ENCODE assay signal across 1 cellular context in the genomic region with DNA sequence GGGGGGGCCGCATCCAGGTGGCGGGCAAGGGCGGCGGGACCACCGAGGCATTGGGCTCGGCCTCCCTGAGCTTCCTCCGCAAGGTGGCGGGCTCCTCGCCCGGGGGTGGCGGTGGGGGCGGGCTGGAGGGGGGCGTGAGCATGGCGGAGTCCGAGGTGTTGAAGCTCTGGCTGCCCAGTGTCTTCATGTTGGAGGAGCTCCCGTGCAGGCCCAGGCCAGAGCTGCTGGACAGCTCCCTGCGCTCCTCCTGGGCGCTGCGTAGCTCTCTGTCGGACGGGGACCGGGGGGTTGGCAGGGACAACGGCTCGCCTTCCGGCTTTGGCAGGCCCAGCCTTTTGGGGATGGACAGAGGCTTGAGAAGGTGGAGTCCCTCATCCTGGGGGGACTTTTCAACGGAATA.
TF ChIP-seq lines count a peak whose summit lies in the region.

No MANE protein-coding gene starts in this region.

TF ChIP-seq in PFSK-1, 5 proteins besides CTCF, POLR2A, EP300 and RAD21:
- peak; percentile 29 to 73; a peak in 2 of 4 replicates for TF ChIP-seq REST (IDR thresholded peaks at IDR 0.05; ENCODE audit: insufficient read depth in 1 of 2, low read depth in 2 of 2, low read length in 2 of 2)
- TF ChIP-seq POLR2AphosphoS5 (IDR thresholded peaks at IDR 0.05; ENCODE audit: low read depth, low read length), result no peak
